In genomic region chr1:33368431-33368830, GRCh38 we compare ENCODE assay signal across 19 cellular contexts. TPM values are rescaled to one million over a fixed set of nuclear protein-coding genes. Genes with fewer than 3 reads are reported as not detected.
A peak's percentile ranks its signal among the peaks of the same experiment; 100 is the strongest.
DNase-seq lines count a peak whose midpoint lies in the region; ATAC-seq, FAIRE-seq and TF ChIP-seq lines count a peak whose summit lies in the region.
"Had no signal": no experiment of that assay in that cellular context is flagged by ENCODE, and none has a peak within 500 bp of the region (broad histone marks: within the 10 kb centered on the region; RNA-seq: fewer than 3 reads in every experiment).

No MANE protein-coding gene starts in this region.

- no peaks in the 10 kb centered on the region for H3K79me1 ChIP-seq in H1 (ENCODE audit: low read depth, low read length)

- CTCF ChIA-PET in H1 (lab: Charles Lee; ENCODE audit: partially characterized antibody) = interaction anchor here (0.6 to 10.1 kb wide), 30 partner anchors 8 to 276 kb away, joined by 3 to 180 read pairs (median 4); partner anchors contain the start of genes A3GALT2 and ZSCAN20

- FAIRE-seq in H1 (lab: Jason Lieb, UNC) = no peak
- FAIRE-seq: H54 had no signal

- no peak overlapping the region for H3K4me3 Mint-ChIP-seq in stimulated activated memory B cell treated with anti-CD40 and anti-IgM and Interleukin-4, amounts not matched to agents 10 μg/mL and 1 μg/mL and 100 μg/mL, for 72 hours
- H3K4me3 Mint-ChIP-seq: CD14-positive monocyte; CD8-positive, alpha-beta memory T cell had no signal

- H3K56ac ChIP-seq in H1 (replicated peaks; ENCODE audit: insufficient read length, low read depth, low read length) = no peak overlapping the region

- no peaks in the 10 kb centered on the region for H3K79me2 ChIP-seq in H1 (ENCODE audit: control insufficient read depth in 1 of 2, insufficient read depth in 2 of 2, low read length in 2 of 2)

- H4K91ac ChIP-seq in H1 (replicated peaks; ENCODE audit: insufficient read length, low read length) = no peak overlapping the region

- no peak overlapping the region for H2BK15ac ChIP-seq in H1 (ENCODE audit: low read length)

- H3K27ac Mint-ChIP-seq in stimulated activated memory B cell treated with anti-CD40 and anti-IgM and Interleukin-4, amounts not matched to agents 10 μg/mL and 1 μg/mL and 100 μg/mL, for 72 hours = no peak overlapping the region

- no peak overlapping the region for H2BK12ac ChIP-seq in H1 (ENCODE audit: low read depth, low read length)

- intact Hi-C loops in left ventricle myocardium inferior (cut with micrococcal nuclease) (loop anchor here (5.0 kb wide), 1 partner anchor 71 kb away; no protein-coding TSS in a partner anchor), uterus (cut with DNase I; ENCODE audit: low total_unique reads) (loop anchor here (5.0 kb wide), 2 partner anchors 71 to 104 kb away; partner anchors contain the start of gene ZSCAN20)

- H3K4me2 ChIP-seq in H1 (ENCODE audit: insufficient read depth in 1 of 2, low read depth in 2 of 2, low read length in 2 of 2) = no peak overlapping the region

- peaks cover 51% of the 10 kb centered on the region for H3K27me3 Mint-ChIP-seq in stimulated activated memory B cell treated with anti-CD40 and anti-IgM and Interleukin-4, amounts not matched to agents 10 μg/mL and 1 μg/mL and 100 μg/mL, for 72 hours

- POLR2A ChIA-PET in H1 (lab: Charles Lee; ENCODE audit: partially characterized antibody) = no interaction called here

- peaks cover 16% of the 10 kb centered on the region for H3K36me3 ChIP-seq in left ventricle myocardium inferior
- H3K36me3 ChIP-seq in right atrium auricular region = no peaks in the 10 kb centered on the region
- H3K36me3 ChIP-seq in H1 (ENCODE audit: control insufficient read depth in 2 of 4, insufficient read depth in 4 of 4, low read length in 3 of 4) = no peaks in the 10 kb centered on the region
- H3K36me3 ChIP-seq in uterus = no peaks in the 10 kb centered on the region
- H3K36me3 ChIP-seq: BE2C, MG63, Peyer's patch had no signal

- H3K4me3 ChIP-seq in left ventricle myocardium inferior (no peak overlapping the region), right atrium auricular region (no peak overlapping the region), H1 (ENCODE audit: extremely low read depth in 1 of 4, insufficient read depth in 2 of 4, low read depth in 3 of 4, low read length in 4 of 4) (no peak overlapping the region), uterus (no peak overlapping the region)
- H3K4me3 ChIP-seq: MG63, Peyer's patch, SK-N-MC had no signal

- no peaks in the 10 kb centered on the region for H3K36me3 Mint-ChIP-seq in stimulated activated memory B cell treated with anti-CD40 and anti-IgM and Interleukin-4, amounts not matched to agents 10 μg/mL and 1 μg/mL and 100 μg/mL, for 72 hours
- H3K36me3 Mint-ChIP-seq: CD8-positive, alpha-beta memory T cell had no signal

- H3K4me1 Mint-ChIP-seq in stimulated activated memory B cell treated with anti-CD40 and anti-IgM and Interleukin-4, amounts not matched to agents 10 μg/mL and 1 μg/mL and 100 μg/mL, for 72 hours = peaks cover 5% of the 10 kb centered on the region

- peaks cover 68% of the 10 kb centered on the region for H3K4me1 ChIP-seq in left ventricle myocardium inferior
- peaks cover 0 to 48% of the 10 kb centered on the region in 2 donors for H3K4me1 ChIP-seq in right atrium auricular region
- peaks cover 8 to 26% (median 13%) of the 10 kb centered on the region in 4 experiments for H3K4me1 ChIP-seq in H1 (replicated peaks in 1 of 4; ENCODE audit: control insufficient read depth in 3 of 4, insufficient read depth in 4 of 4, low read length in 3 of 4)
- H3K4me1 ChIP-seq in uterus = peaks cover 0 to 20% of the 10 kb centered on the region in 2 donors

- no peaks in the 10 kb centered on the region for H4K20me1 ChIP-seq in H1 (replicated peaks in 1 of 2; ENCODE audit: control insufficient read depth in 1 of 2, insufficient read depth in 2 of 2, low read length in 2 of 2)

- H2AK5ac ChIP-seq in H1 (ENCODE audit: low read depth, low read length) = no peak overlapping the region

- H3K18ac ChIP-seq in H1 (ENCODE audit: extremely low read depth, low read length) = no peak overlapping the region

- peaks cover 2% of the 10 kb centered on the region; the same call in 1 of the 2 replicates for H3K23me2 ChIP-seq in H1 (ENCODE audit: low read depth, low read length)

- H3K9ac ChIP-seq in H1 (replicated peaks in 1 of 4; ENCODE audit: extremely low read depth in 1 of 4, low read depth in 3 of 4, low read length in 3 of 4) = no peak overlapping the region

- H3K9me3 ChIP-seq in left ventricle myocardium inferior (replicated peaks) (no peaks in the 10 kb centered on the region), right atrium auricular region (no peaks in the 10 kb centered on the region), H1 (ENCODE audit: insufficient read depth in 2 of 2, low read depth in 1 of 2, low read length in 1 of 2) (no peaks in the 10 kb centered on the region), uterus (no peaks in the 10 kb centered on the region)
- H3K9me3 ChIP-seq: BE2C, MG63, Peyer's patch had no signal

- TF ChIP-seq CTCF in left ventricle myocardium inferior (IDR thresholded peaks at IDR 0.05; ENCODE audit: borderline replicate concordance) (no peak), right atrium auricular region (IDR thresholded peaks at IDR 0.05) (no peak), H1 (IDR thresholded peaks at IDR 0.05; ENCODE audit: control extremely low read depth in 1 of 3, insufficient read depth in 1 of 3, low read depth in 1 of 3, low read length in 3 of 3) (no peak), omental fat pad (IDR thresholded peaks at IDR 0.05) (no peak), uterus (IDR thresholded peaks at IDR 0.05) (no peak)

- no peak overlapping the region for H3K14ac ChIP-seq in H1 (ENCODE audit: insufficient read length)

- H2BK5ac ChIP-seq in H1 (ENCODE audit: low read depth, low read length) = peak overlapping the region; percentile 10; the same call in 1 of the 2 replicates

- H3K23ac ChIP-seq in H1 (ENCODE audit: insufficient read length) = no peak overlapping the region

- no peak overlapping the region for H3K4ac ChIP-seq in H1 (replicated peaks; ENCODE audit: insufficient read length, low read depth, low read length)

- H3K27me3 ChIP-seq in left ventricle myocardium inferior (ENCODE audit: low read depth) (no peaks in the 10 kb centered on the region), right atrium auricular region (no peaks in the 10 kb centered on the region), H1 (replicated peaks in 1 of 4; ENCODE audit: control insufficient read depth in 3 of 4, extremely low read depth in 1 of 4, insufficient read depth in 3 of 4, low read length in 3 of 4) (no peaks in the 10 kb centered on the region; a peak in 2 of 7 replicates), uterus (no peaks in the 10 kb centered on the region)
- H3K27me3 ChIP-seq: BE2C, MG63, Peyer's patch had no signal

- H3K27ac ChIP-seq in left ventricle myocardium inferior (replicated peaks) (peak overlapping the region; percentile 91), right atrium auricular region (peak overlapping the region in 1 of 2 donors; percentile 87), H1 (ENCODE audit: low read depth, low read length) (no peak overlapping the region), uterus (no peak overlapping the region)
- H3K27ac ChIP-seq: Peyer's patch, SK-N-MC had no signal

- H2AFZ ChIP-seq in H1 (ENCODE audit: low read length) = no peak overlapping the region

- H4K8ac ChIP-seq in H1 (ENCODE audit: extremely low read depth, insufficient read depth, low read length) = no peak overlapping the region; the same call in 1 of the 2 replicates

- TF ChIP-seq RAD21 in H1 (IDR thresholded peaks at IDR 0.05 in 1 of 2, conservative IDR thresholded peaks at IDR 0.05 in 1 of 2; ENCODE audit: low read depth in 2 of 2, low read length in 2 of 2) = no peak

- H3K9me3 Mint-ChIP-seq in stimulated activated memory B cell treated with anti-CD40 and anti-IgM and Interleukin-4, amounts not matched to agents 10 μg/mL and 1 μg/mL and 100 μg/mL, for 72 hours = no peaks in the 10 kb centered on the region
- H3K9me3 Mint-ChIP-seq: CD14-positive monocyte; CD8-positive, alpha-beta memory T cell had no signal

- H2BK120ac ChIP-seq in H1 (replicated peaks; ENCODE audit: low read depth, low read length) = no peak overlapping the region

- H4K5ac ChIP-seq in H1 (ENCODE audit: insufficient read length, low read depth, low read length) = no peak overlapping the region

- TF ChIP-seq POLR2A in H1 (IDR thresholded peaks at IDR 0.05; ENCODE audit: control extremely low read depth in 1 of 2, low read depth in 2 of 2, low read length in 2 of 2) (no peak), uterus (IDR thresholded peaks at IDR 0.05) (no peak)

- H2BK20ac ChIP-seq in H1 (ENCODE audit: low read length) = no peak overlapping the region

- peak; percentile 1 for ATAC-seq in omental fat pad (ENCODE audit: low FRiP score)
- no peak for ATAC-seq in stimulated activated memory B cell treated with anti-CD40 and anti-IgM and Interleukin-4, amounts not matched to agents 10 μg/mL and 1 μg/mL and 100 μg/mL, for 72 hours
- ATAC-seq in HG03280 (IDR thresholded peaks at IDR 0.05; ENCODE audit: unreplicated experiment) = no peak

- DNase-seq in left ventricle myocardium inferior (no peak), right atrium auricular region (ENCODE audit: low spot score) (no peak), H1 (ENCODE audit: low read depth in 1 of 2, low spot score in 2 of 2) (no peak), omental fat pad (ENCODE audit: low spot score) (no peak), uterus (no peak)
- no peak for DNase-seq in stimulated activated CD4-positive, alpha-beta T cell treated with anti-CD3 and anti-CD28 coated beads, Interleukin-15, amount 100 ng/mL, for 24 hours
- DNase-seq: GF-D8, SIG-M5 had no signal

- 88% methylated on average over 12 of the region's 15 CpGs; no CpG with 5 or more reads in 1 of the 2 experiments for WGBS in H1 (ENCODE audit: extremely low coverage in 1 of 2, insufficient coverage in 1 of 2, insufficient read length in 1 of 2, insufficient replicate concordance in 2 of 2, low coverage in 1 of 2, low lambda C conversion rate in 2 of 2, missing lambda C conversion rate in 1 of 2), 2 experiments

- TF ChIP-seq EP300 in H1 (IDR thresholded peaks at IDR 0.05; ENCODE audit: borderline replicate concordance in 1 of 2, low read depth in 2 of 2, low read length in 2 of 2) = no peak

TF ChIP-seq in H1, 55 proteins besides CTCF, POLR2A, EP300 and RAD21 (continues in another document):
- TF ChIP-seq GABPA (IDR thresholded peaks at IDR 0.05; ENCODE audit: borderline replicate concordance, insufficient read depth, low read length) = no peak

RNA-seq across cellular contexts. Expression of gene A3GALT2, which starts 47.5 kb away (rescaled TPM):
- not detected for total RNA-seq in left ventricle myocardium inferior
- total RNA-seq in right atrium auricular region = not detected
- total RNA-seq in H1 (2021; fragmentation: NEBNext Ultra II Directional; extraction: Animal tissue kit (Norgen Biotek cat#: 25700)) = not detected in 2 replicates
- polyA plus RNA-seq in H1 (2011; rRNA removed) = not detected in 2 replicates
- polyA plus RNA-seq in H1 (2011; cell fraction: cytosol; rRNA removed) = not detected
- not detected for polyA plus RNA-seq in H1 (2011; cell fraction: nucleus; rRNA removed)
- polyA plus RNA-seq in H1 (2012, experiment 1 of 2) = not detected in 4 replicates
- not detected for polyA plus RNA-seq in H1 (2012, experiment 2 of 2)
- not detected for polyA plus RNA-seq in H1 (2013, experiment 1 of 2)
- not detected for polyA plus RNA-seq in H1 (2013, experiment 2 of 2)
- polyA minus RNA-seq in H1 (2011; rRNA and poly(A)+ RNA removed) = not detected in 2 replicates
- polyA minus RNA-seq in H1 (2011; cell fraction: cytosol; rRNA and poly(A)+ RNA removed) = not detected
- polyA minus RNA-seq in H1 (2011; cell fraction: nucleus; rRNA and poly(A)+ RNA removed) = not detected
- not detected for total RNA-seq in omental fat pad
- total RNA-seq in uterus = under 1 TPM in 1 of 4 donors, not detected in 3; 0.58 TPM
- total RNA-seq: CD8-positive, alpha-beta memory T cell; HT1080; OCI-LY7; Peyer's patch had no signal
- polyA plus RNA-seq: CD14-positive monocyte; CD8-positive, alpha-beta memory T cell had no signal
